18 cellular contexts compared by ENCODE assay signal in the genomic region with DNA sequence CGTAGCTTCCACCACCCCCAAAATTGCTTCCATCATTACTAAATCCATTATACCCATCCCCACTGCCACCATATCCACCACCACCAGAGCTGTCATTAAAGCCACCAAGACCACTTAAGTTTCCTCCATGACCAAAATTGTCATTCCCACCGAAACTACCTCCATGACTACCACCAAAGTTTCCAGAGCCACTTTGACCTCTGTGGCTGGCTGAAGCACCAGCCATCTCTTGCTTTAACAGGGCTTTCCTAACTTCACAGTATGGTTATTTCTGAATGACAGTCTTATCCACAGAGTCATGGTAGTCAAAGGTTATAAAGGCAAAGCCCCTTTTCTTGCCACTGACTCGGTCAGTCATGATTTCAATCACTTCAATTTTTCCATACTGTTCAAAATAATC. TPM values are rescaled to one million over a fixed set of nuclear protein-coding genes. Genes with fewer than 3 reads are reported as not detected.
DNase-seq lines count a peak whose midpoint lies in the region; ATAC-seq lines count a peak whose summit lies in the region.
"Had no signal": no experiment of that assay in that cellular context is flagged by ENCODE, and none has a peak within 500 bp of the region (broad histone marks: within the 10 kb centered on the region; RNA-seq: fewer than 3 reads in every experiment).

No MANE protein-coding gene starts in this region.

- ATAC-seq in T-helper 17 cell (no peak), GM18873 (IDR thresholded peaks at IDR 0.05; ENCODE audit: low FRiP score, unreplicated experiment) (no peak)
- peak; percentile 79 for ATAC-seq in stimulated activated naive CD8-positive, alpha-beta T cell treated with anti-CD3 and anti-CD28 coated beads, Interleukin-15, amount 100 ng/mL, for 72 hours
- ATAC-seq: right cardiac atrium had no signal

- peaks cover 3% of the 10 kb centered on the region for H3K27me3 Mint-ChIP-seq in activated naive CD4-positive, alpha-beta T cell treated with anti-CD3 and anti-CD28 coated beads, Interleukin-2, amount 10 ng/mL, durations not matched to agents 7 days and 5 days
- no peaks in the 10 kb centered on the region for H3K27me3 Mint-ChIP-seq in T-helper 17 cell
- H3K27me3 Mint-ChIP-seq in immature natural killer cell (ENCODE audit: low read depth in 3 of 3): peaks cover 7 to 12% (median 10%) of the 10 kb centered on the region in 3 donors
- no peaks in the 10 kb centered on the region for H3K27me3 Mint-ChIP-seq in stimulated activated naive CD8-positive, alpha-beta T cell treated with anti-CD3 and anti-CD28 coated beads, Interleukin-15, amount 100 ng/mL, for 72 hours

- DNase-seq in activated naive CD4-positive, alpha-beta T cell treated with anti-CD3 and anti-CD28 coated beads, Interleukin-2, amount 10 ng/mL, durations not matched to agents 7 days and 5 days: no peak
- no peak for DNase-seq in activated naive CD4-positive, alpha-beta T cell treated with Interleukin-2 at 50 U/mL for 16 hours
- DNase-seq in T-helper 17 cell: no peak
- no peak for DNase-seq in immature natural killer cell
- DNase-seq in stimulated activated naive CD8-positive, alpha-beta T cell treated with anti-CD3 and anti-CD28 coated beads, Interleukin-15, amount 100 ng/mL, for 72 hours: peak in 1 of 2 donors; percentile 77
- DNase-seq in activated gamma-delta T cell (lab: John Stamatoyannopoulos, UW): no peak
- DNase-seq: activated gamma-delta T cell treated with Interleukin-2 at 50 U/mL for 16 hours; DMS79 treated with DMSO at 0.1 percent for 48 hours; effector CD8-positive, alpha-beta T cell; H7; KBM-7; NCI-H1436 treated with DMSO at 0.1 percent for 48 hours; NCI-H526 treated with DMSO at 0.1 percent for 48 hours; ovary; right cardiac atrium; stimulated activated CD4-positive, alpha-beta T cell treated with anti-CD3 and anti-CD28 coated beads, Interleukin-12 subunit alpha, Interleukin-12 subunit beta, amount 100 ng/mL, for 4 hours; thyroid gland had no signal

- peaks cover 43% of the 10 kb centered on the region for H3K4me1 Mint-ChIP-seq in activated naive CD4-positive, alpha-beta T cell treated with anti-CD3 and anti-CD28 coated beads, Interleukin-2, amount 10 ng/mL, durations not matched to agents 7 days and 5 days
- H3K4me1 Mint-ChIP-seq in T-helper 17 cell (peaks cover 26% of the 10 kb centered on the region), immature natural killer cell (peaks cover 49 to 58% of the 10 kb centered on the region in 2 donors)
- H3K4me1 Mint-ChIP-seq in stimulated activated naive CD8-positive, alpha-beta T cell treated with anti-CD3 and anti-CD28 coated beads, Interleukin-15, amount 100 ng/mL, for 72 hours: peaks cover 68% of the 10 kb centered on the region

- H3K9me3 ChIP-seq in T-helper 17 cell (ENCODE audit: control insufficient read depth, low read length, poor library complexity, severe bottlenecking): no peaks in the 10 kb centered on the region
- H3K9me3 ChIP-seq: ovary, thyroid gland had no signal

- CTCF ChIA-PET in activated naive CD4-positive, alpha-beta T cell treated with anti-CD3 and anti-CD28 coated beads, Interleukin-2, amount 10 ng/mL, durations not matched to agents 7 days and 5 days (lab: Charles Lee): interaction anchor here (0.7 to 1.2 kb wide), 2 partner anchors 22 to 53 kb away, joined by 3 to 5 read pairs; a partner anchor contains a TSS

- H3K27ac Mint-ChIP-seq in activated naive CD4-positive, alpha-beta T cell treated with anti-CD3 and anti-CD28 coated beads, Interleukin-2, amount 10 ng/mL, durations not matched to agents 7 days and 5 days: peak overlapping the region; percentile 2
- H3K27ac Mint-ChIP-seq in T-helper 17 cell (peak overlapping the region; percentile 98), immature natural killer cell (peak overlapping the region in 5 of 6 donors; percentile 37 to 88 (median 83))
- peak overlapping the region; percentile 31 to 55 for H3K27ac Mint-ChIP-seq in stimulated activated naive CD8-positive, alpha-beta T cell treated with anti-CD3 and anti-CD28 coated beads, Interleukin-15, amount 100 ng/mL, for 72 hours

- H3K4me3 Mint-ChIP-seq in activated naive CD4-positive, alpha-beta T cell treated with anti-CD3 and anti-CD28 coated beads, Interleukin-2, amount 10 ng/mL, durations not matched to agents 7 days and 5 days: no peak overlapping the region
- H3K4me3 Mint-ChIP-seq in T-helper 17 cell (no peak overlapping the region), immature natural killer cell (no peak overlapping the region)
- peak overlapping the region; percentile 0 to 9 for H3K4me3 Mint-ChIP-seq in stimulated activated naive CD8-positive, alpha-beta T cell treated with anti-CD3 and anti-CD28 coated beads, Interleukin-15, amount 100 ng/mL, for 72 hours

- peaks cover 12% of the 10 kb centered on the region for H3K36me3 Mint-ChIP-seq in activated naive CD4-positive, alpha-beta T cell treated with anti-CD3 and anti-CD28 coated beads, Interleukin-2, amount 10 ng/mL, durations not matched to agents 7 days and 5 days
- H3K36me3 Mint-ChIP-seq in T-helper 17 cell (ENCODE audit: low read depth): peaks cover 5% of the 10 kb centered on the region
- peaks cover 4 to 9% (median 4%) of the 10 kb centered on the region in 3 donors for H3K36me3 Mint-ChIP-seq in immature natural killer cell

- peaks cover 5% of the 10 kb centered on the region for H3K9me3 Mint-ChIP-seq in activated naive CD4-positive, alpha-beta T cell treated with anti-CD3 and anti-CD28 coated beads, Interleukin-2, amount 10 ng/mL, durations not matched to agents 7 days and 5 days
- peaks cover 3 to 6% (median 4%) of the 10 kb centered on the region in 6 donors for H3K9me3 Mint-ChIP-seq in immature natural killer cell
- peaks cover 5 to 8% of the 10 kb centered on the region in 2 donors for H3K9me3 Mint-ChIP-seq in stimulated activated naive CD8-positive, alpha-beta T cell treated with anti-CD3 and anti-CD28 coated beads, Interleukin-15, amount 100 ng/mL, for 72 hours

RNA-seq across cellular contexts. Expression of a gene that starts 24.3 kb away (rescaled TPM):
- total RNA-seq in T-helper 17 cell: 10 to 100 TPM; 63.5 to 71.7 TPM
- 10 to 100 TPM in 1 of 3 donors, 1 to 10 TPM in 2; 6.4 to 18.9 (median 6.5) TPM for polyA plus RNA-seq in immature natural killer cell

RNA-seq across cellular contexts. Expression of a gene that starts 52.9 kb away (rescaled TPM):
- 100 to 1,000 TPM; 102 to 122 TPM for total RNA-seq in T-helper 17 cell
- polyA plus RNA-seq in immature natural killer cell: 100 to 1,000 TPM; 178 to 238 (median 228) TPM

Comparison
In these comparisons a context has a peak if more than half of its experiments do, and no peak if none do; other contexts are left out.
1. H3K27ac Mint-ChIP-seq: peak in every context shown above with its lines; median percentile 98 in T-helper 17 cell; 83 in immature natural killer cell; 43 in stimulated activated naive CD8-positive, alpha-beta T cell treated with anti-CD3 and anti-CD28 coated beads, Interleukin-15, amount 100 ng/mL, for 72 hours; 2 in activated naive CD4-positive, alpha-beta T cell treated with anti-CD3 and anti-CD28 coated beads, Interleukin-2, amount 10 ng/mL, durations not matched to agents 7 days and 5 days.
2. H3K4me3 Mint-ChIP-seq: peak in stimulated activated naive CD8-positive, alpha-beta T cell treated with anti-CD3 and anti-CD28 coated beads, Interleukin-15, amount 100 ng/mL, for 72 hours (2 of 2); none in activated naive CD4-positive, alpha-beta T cell treated with anti-CD3 and anti-CD28 coated beads, Interleukin-2, amount 10 ng/mL, durations not matched to agents 7 days and 5 days (single experiment), T-helper 17 cell (single experiment) and immature natural killer cell (0 of 5).